ENCODE assay signal across 8 cellular contexts in the genomic region with DNA sequence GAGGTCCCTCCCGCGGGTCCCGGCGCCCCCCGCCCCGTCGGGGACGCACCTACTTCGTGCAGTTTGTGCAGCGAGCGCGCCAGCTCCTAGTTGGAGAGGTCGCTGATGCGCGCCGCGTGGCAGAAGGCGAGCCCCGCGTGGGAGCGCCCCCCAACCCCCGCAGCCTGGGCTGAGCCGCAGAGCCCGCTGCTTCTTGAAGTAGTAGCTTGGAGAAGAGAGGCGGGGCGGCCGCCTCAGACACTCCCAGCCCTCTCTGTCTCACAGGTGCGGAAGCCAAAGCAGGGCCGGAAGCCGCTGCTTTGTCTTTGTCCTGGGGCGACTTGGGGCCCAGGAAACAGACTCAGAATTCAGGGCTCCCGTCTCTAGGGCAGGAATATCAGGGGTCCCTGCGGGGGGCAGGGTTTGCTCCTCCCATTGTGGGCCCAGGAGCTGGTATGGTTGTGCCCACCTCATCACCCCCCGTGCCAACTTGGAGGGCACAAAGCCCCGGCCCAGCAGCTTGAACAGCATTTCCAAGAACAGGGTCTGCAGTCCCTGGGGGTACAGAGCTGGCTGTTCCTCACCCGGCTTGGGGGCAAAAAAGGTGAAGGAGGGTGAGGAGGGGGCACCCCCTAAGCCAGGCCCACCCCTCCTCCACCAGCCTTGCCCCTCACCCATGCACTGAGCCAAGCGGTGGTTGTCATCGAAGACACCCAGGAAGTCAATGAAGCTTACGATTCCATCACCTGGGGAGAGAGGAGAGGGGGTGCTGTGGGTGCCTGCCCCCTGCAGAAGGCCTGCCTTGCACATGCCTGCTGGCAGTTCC. TPM values are rescaled to one million over a fixed set of nuclear protein-coding genes. Genes with fewer than 3 reads are reported as not detected.
DNase-seq lines count a peak whose midpoint lies in the region; ATAC-seq and TF ChIP-seq lines count a peak whose summit lies in the region.

No MANE protein-coding gene starts in this region.

- TF ChIP-seq CTCF in DND-41 (IDR thresholded peaks at IDR 0.05; ENCODE audit: borderline replicate concordance, extremely low read depth, low read length, poor library complexity, severe bottlenecking): no peak

- no peaks in the 10 kb centered on the region for H3K4me1 ChIP-seq in DND-41 (ENCODE audit: insufficient read depth, low read length)

- H3K4me3 ChIP-seq in DND-41 (ENCODE audit: low read depth in 1 of 2, low read length in 2 of 2): no peak overlapping the region

- H2AFZ ChIP-seq in DND-41 (ENCODE audit: low read depth, low read length): no peak overlapping the region

- no peaks in the 10 kb centered on the region for H3K79me2 ChIP-seq in DND-41 (ENCODE audit: insufficient read depth, low read length)

- peaks cover 20% of the 10 kb centered on the region for H4K20me1 ChIP-seq in DND-41 (ENCODE audit: insufficient read depth, low read length)

- intact Hi-C loops in dendritic cell treated with granulocyte-macrophage colony-stimulating factor and Interleukin-4, amounts not matched to agents 40 ng/mL and 50 ng/mL, for 4 days (cut with micrococcal nuclease): no loop called here

- H3K4me3 Mint-ChIP-seq in dendritic cell treated with granulocyte-macrophage colony-stimulating factor and Interleukin-4, amounts not matched to agents 40 ng/mL and 50 ng/mL, for 4 days: no peak overlapping the region
- peak overlapping the region; percentile 85 for H3K4me3 Mint-ChIP-seq in stimulated activated naive CD8-positive, alpha-beta T cell treated with anti-CD3 and anti-CD28 coated beads, Interleukin-15, Interleukin-2, amounts not matched to agents 100 ng/mL and 50 ng/mL, for 24 hours

- no peak overlapping the region for H3K9ac ChIP-seq in DND-41 (ENCODE audit: low read depth, low read length)

- no peaks in the 10 kb centered on the region for H3K9me3 ChIP-seq in DND-41 (ENCODE audit: insufficient read depth, low read length, severe bottlenecking)

- no peaks in the 10 kb centered on the region for H3K9me3 Mint-ChIP-seq in dendritic cell treated with granulocyte-macrophage colony-stimulating factor and Interleukin-4, amounts not matched to agents 40 ng/mL and 50 ng/mL, for 4 days
- no peaks in the 10 kb centered on the region for H3K9me3 Mint-ChIP-seq in stimulated activated naive CD8-positive, alpha-beta T cell treated with anti-CD3 and anti-CD28 coated beads, Interleukin-15, Interleukin-2, amounts not matched to agents 100 ng/mL and 50 ng/mL, for 24 hours

- peaks cover 40% of the 10 kb centered on the region for H3K4me1 Mint-ChIP-seq in dendritic cell treated with granulocyte-macrophage colony-stimulating factor and Interleukin-4, amounts not matched to agents 40 ng/mL and 50 ng/mL, for 4 days (ENCODE audit: low read depth)
- peaks cover 61% of the 10 kb centered on the region for H3K4me1 Mint-ChIP-seq in stimulated activated naive CD8-positive, alpha-beta T cell treated with anti-CD3 and anti-CD28 coated beads, Interleukin-15, Interleukin-2, amounts not matched to agents 100 ng/mL and 50 ng/mL, for 24 hours (ENCODE audit: low read depth)

- DNase-seq in DND-41 (peak; percentile 56), Kasumi-1 (lab: John Stamatoyannopoulos, UW) (peak; percentile 31 to 33), mucosa of gallbladder (ENCODE audit: low spot score) (peak; percentile 69), SKM-1 (lab: John Stamatoyannopoulos, UW; ENCODE audit: unreplicated experiment) (no peak)
- DNase-seq in activated CD4-positive, CD25-positive, alpha-beta regulatory T cell treated with anti-CD3 and anti-CD28 coated beads, Interleukin-2, amount 50 U/mL, for 72 hours: peak; percentile 75

- no peaks in the 10 kb centered on the region for H3K27me3 ChIP-seq in DND-41 (ENCODE audit: insufficient read depth, low read length, poor library complexity)

- peak overlapping the region; percentile 20; the same call in 1 of the 2 replicates for H3K27ac ChIP-seq in DND-41 (ENCODE audit: low read length)

- H3K27ac Mint-ChIP-seq in dendritic cell treated with granulocyte-macrophage colony-stimulating factor and Interleukin-4, amounts not matched to agents 40 ng/mL and 50 ng/mL, for 4 days: peak overlapping the region; percentile 64
- peak overlapping the region; percentile 83 for H3K27ac Mint-ChIP-seq in stimulated activated naive CD8-positive, alpha-beta T cell treated with anti-CD3 and anti-CD28 coated beads, Interleukin-15, Interleukin-2, amounts not matched to agents 100 ng/mL and 50 ng/mL, for 24 hours

- peaks cover 68% of the 10 kb centered on the region for H3K36me3 Mint-ChIP-seq in dendritic cell treated with granulocyte-macrophage colony-stimulating factor and Interleukin-4, amounts not matched to agents 40 ng/mL and 50 ng/mL, for 4 days (ENCODE audit: low read depth)
- peaks cover 47% of the 10 kb centered on the region for H3K36me3 Mint-ChIP-seq in stimulated activated naive CD8-positive, alpha-beta T cell treated with anti-CD3 and anti-CD28 coated beads, Interleukin-15, Interleukin-2, amounts not matched to agents 100 ng/mL and 50 ng/mL, for 24 hours (ENCODE audit: low read depth)

- H3K36me3 ChIP-seq in DND-41 (ENCODE audit: insufficient read depth, low read length): peaks cover 50% of the 10 kb centered on the region

- ATAC-seq in DND-41 (ENCODE audit: insufficient read depth, low read depth): peak; percentile 69
- ATAC-seq in GM21619 (IDR thresholded peaks at IDR 0.05; ENCODE audit: unreplicated experiment): peak; percentile 53

- H3K4me2 ChIP-seq in DND-41 (ENCODE audit: insufficient read depth, low read length): no peak overlapping the region

- H3K27me3 Mint-ChIP-seq in dendritic cell treated with granulocyte-macrophage colony-stimulating factor and Interleukin-4, amounts not matched to agents 40 ng/mL and 50 ng/mL, for 4 days: no peaks in the 10 kb centered on the region
- H3K27me3 Mint-ChIP-seq in stimulated activated naive CD8-positive, alpha-beta T cell treated with anti-CD3 and anti-CD28 coated beads, Interleukin-15, Interleukin-2, amounts not matched to agents 100 ng/mL and 50 ng/mL, for 24 hours: no peaks in the 10 kb centered on the region

RNA-seq across cellular contexts. Expression of a gene that starts 13.6 kb away (rescaled TPM):
- total RNA-seq in mucosa of gallbladder: not detected

RNA-seq across cellular contexts. Expression of a gene that starts 26.6 kb away (rescaled TPM):
- total RNA-seq in mucosa of gallbladder: 30.7 TPM
